ENCODE assay signal across 13 cellular contexts in the genomic region with DNA sequence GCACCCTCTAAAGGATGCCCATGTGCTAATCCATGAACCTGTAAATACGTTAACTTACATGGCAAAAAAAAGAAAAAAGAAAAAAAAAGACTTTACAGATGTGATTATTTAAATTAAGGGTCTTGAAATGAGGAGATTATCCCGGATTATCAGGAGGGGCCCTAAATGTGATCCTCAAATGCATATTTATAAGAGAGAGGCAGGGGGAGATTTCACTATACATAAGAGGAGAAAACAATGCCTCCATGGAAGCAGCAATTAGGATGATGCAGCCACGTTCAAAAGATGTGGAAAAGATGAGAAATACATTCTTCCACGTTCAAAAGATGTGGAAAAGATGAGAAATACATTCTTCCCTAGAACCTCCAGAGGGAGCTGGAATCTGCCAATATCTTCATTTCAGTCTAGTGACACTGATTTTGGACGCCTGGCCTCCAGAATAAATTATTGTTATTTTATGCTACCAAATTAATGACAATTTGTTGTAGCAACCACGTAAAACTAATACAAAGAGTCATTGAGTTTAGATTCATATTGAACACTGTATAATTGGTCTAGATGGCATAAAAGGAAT.
DNase-seq lines count a peak whose midpoint lies in the region; ATAC-seq, FAIRE-seq and TF ChIP-seq lines count a peak whose summit lies in the region.
"Had no signal": no experiment of that assay in that cellular context is flagged by ENCODE, and none has a peak within 500 bp of the region (broad histone marks: within the 10 kb centered on the region; RNA-seq: fewer than 3 reads in every experiment).

No MANE protein-coding gene starts in this region.

- TF ChIP-seq POLR2A in prostate gland (IDR thresholded peaks at IDR 0.05) (no peak), H54 (IDR thresholded peaks at IDR 0.05; ENCODE audit: low read depth, low read length) (no peak)

- no peaks in the 10 kb centered on the region for H3K4me1 Mint-ChIP-seq in activated CD8-positive, alpha-beta T cell treated with anti-CD3 and anti-CD28 coated beads for 36 hours (ENCODE audit: low read depth)
- H3K4me1 Mint-ChIP-seq: activated CD4-positive, alpha-beta memory T cell treated with anti-CD3 and anti-CD28 coated beads, Interleukin-2, amount 10 ng/mL, durations not matched to agents 7 days and 5 days; central memory CD8-positive, alpha-beta T cell; stimulated activated naive B cell treated with anti-CD40 and anti-IgM and Interleukin-4, amounts not matched to agents 10 μg/mL and 1 μg/mL and 100 μg/mL, for 72 hours had no signal

- H3K4me1 ChIP-seq in Panc1 (ENCODE audit: control insufficient read depth, insufficient read depth, low read length) (no peaks in the 10 kb centered on the region), prostate gland (replicated peaks) (no peaks in the 10 kb centered on the region)
- H3K4me1 ChIP-seq: Peyer's patch had no signal

- DNase-seq in EL (peak; percentile 34), Panc1 (ENCODE audit: low read depth, low spot score) (no peak), fibroblast of mammary gland (ENCODE audit: low read depth) (peak; percentile 46), prostate gland (ENCODE audit: low spot score) (no peak), NCI-H187 treated with DMSO at 0.1 percent for 48 hours (lab: John Stamatoyannopoulos, UW) (no peak), H54 (ENCODE audit: insufficient read length, low spot score) (no peak)
- DNase-seq in activated CD8-positive, alpha-beta T cell treated with anti-CD3 and anti-CD28 coated beads for 36 hours = no peak
- DNase-seq: activated CD4-positive, alpha-beta memory T cell treated with anti-CD3 and anti-CD28 coated beads, Interleukin-2, amount 10 ng/mL, durations not matched to agents 7 days and 5 days; left colon; Peyer's patch; stimulated activated naive B cell treated with anti-CD40 and anti-IgM and Interleukin-4, amounts not matched to agents 10 μg/mL and 1 μg/mL and 100 μg/mL, for 72 hours had no signal

- CTCF ChIA-PET in Panc1 (lab: Charles Lee) = interaction anchor here (0.6 to 0.7 kb wide), 3 partner anchors 35 to 1239 kb away, joined by 3 read pairs; no protein-coding TSS in a partner anchor
- CTCF ChIA-PET in activated CD8-positive, alpha-beta T cell treated with anti-CD3 and anti-CD28 coated beads for 36 hours (lab: Charles Lee) = no interaction called here

- no peaks in the 10 kb centered on the region for H3K36me3 Mint-ChIP-seq in activated CD8-positive, alpha-beta T cell treated with anti-CD3 and anti-CD28 coated beads for 36 hours (ENCODE audit: low read depth)
- H3K36me3 Mint-ChIP-seq: stimulated activated naive B cell treated with anti-CD40 and anti-IgM and Interleukin-4, amounts not matched to agents 10 μg/mL and 1 μg/mL and 100 μg/mL, for 72 hours had no signal

- TF ChIP-seq CTCF in 22Rv1 (IDR thresholded peaks at IDR 0.05) (peak; percentile 74), Panc1 (IDR thresholded peaks at IDR 0.05) (peak; percentile 55; the same call in 1 of the 2 replicates), fibroblast of mammary gland (conservative IDR thresholded peaks at IDR 0.05; ENCODE audit: control insufficient read depth, insufficient read depth, low read depth, low read length) (peak; percentile 53), prostate gland (IDR thresholded peaks at IDR 0.05) (no peak)
- TF ChIP-seq CTCF in activated CD8-positive, alpha-beta T cell treated with anti-CD3 and anti-CD28 coated beads for 36 hours (IDR thresholded peaks at IDR 0.05) = no peak

- WGBS in prostate gland = 44% methylated on average over 6 of the region's 6 CpGs

- H3K27ac Mint-ChIP-seq in activated CD8-positive, alpha-beta T cell treated with anti-CD3 and anti-CD28 coated beads for 36 hours = no peak overlapping the region
- H3K27ac Mint-ChIP-seq: activated CD4-positive, alpha-beta memory T cell treated with anti-CD3 and anti-CD28 coated beads, Interleukin-2, amount 10 ng/mL, durations not matched to agents 7 days and 5 days; stimulated activated naive B cell treated with anti-CD40 and anti-IgM and Interleukin-4, amounts not matched to agents 10 μg/mL and 1 μg/mL and 100 μg/mL, for 72 hours had no signal

- no peak overlapping the region for H3K4me3 Mint-ChIP-seq in activated CD8-positive, alpha-beta T cell treated with anti-CD3 and anti-CD28 coated beads for 36 hours
- H3K4me3 Mint-ChIP-seq: activated CD4-positive, alpha-beta memory T cell treated with anti-CD3 and anti-CD28 coated beads, Interleukin-2, amount 10 ng/mL, durations not matched to agents 7 days and 5 days; central memory CD8-positive, alpha-beta T cell; stimulated activated naive B cell treated with anti-CD40 and anti-IgM and Interleukin-4, amounts not matched to agents 10 μg/mL and 1 μg/mL and 100 μg/mL, for 72 hours had no signal

- H3K9me3 Mint-ChIP-seq in activated CD8-positive, alpha-beta T cell treated with anti-CD3 and anti-CD28 coated beads for 36 hours = no peaks in the 10 kb centered on the region

- BruUV-seq in Panc1 (replicated peaks; lab: Mats Ljungman, UMichigan) = no TSS peak

- POLR2A ChIA-PET in Panc1 (lab: Charles Lee) = no interaction called here
- POLR2A ChIA-PET in activated CD8-positive, alpha-beta T cell treated with anti-CD3 and anti-CD28 coated beads for 36 hours (lab: Charles Lee) = no interaction called here

- H3K9me3 ChIP-seq in Panc1 (ENCODE audit: control insufficient read depth, insufficient read depth, low read depth, low read length) = no peaks in the 10 kb centered on the region
- H3K9me3 ChIP-seq in prostate gland = no peaks in the 10 kb centered on the region
- H3K9me3 ChIP-seq: Peyer's patch had no signal

- intact Hi-C loops in Panc1 (cut with micrococcal nuclease; ENCODE audit: unreplicated experiment) = loop anchor here (10.0 kb wide), 1 partner anchor 209 kb away; no protein-coding TSS in a partner anchor
- intact Hi-C loops in prostate gland (cut with DNase I) = no loop called here
- intact Hi-C loops in activated CD8-positive, alpha-beta T cell treated with anti-CD3 and anti-CD28 coated beads for 36 hours (cut with micrococcal nuclease) = no loop called here

- H3K36me3 ChIP-seq in Panc1 (ENCODE audit: control insufficient read depth, insufficient read depth, low read length) = no peaks in the 10 kb centered on the region
- no peaks in the 10 kb centered on the region for H3K36me3 ChIP-seq in prostate gland
- H3K36me3 ChIP-seq: Peyer's patch had no signal

- FAIRE-seq in H54 (lab: Jason Lieb, UNC) = no peak

- in situ Hi-C loops in Panc1 (cut with HindIII; ENCODE audit: low pct_unique_long_range_greater_than_20kb, low sequenced_read_pairs) = no loop called here

- H3K4me3 ChIP-seq in Panc1 (ENCODE audit: low read depth in 2 of 2, low read length in 2 of 2) (no peak overlapping the region), fibroblast of mammary gland (ENCODE audit: control insufficient read depth, low read depth, low read length) (no peak overlapping the region), prostate gland (no peak overlapping the region)
- H3K4me3 ChIP-seq: Peyer's patch had no signal

- H3K27me3 Mint-ChIP-seq in activated CD8-positive, alpha-beta T cell treated with anti-CD3 and anti-CD28 coated beads for 36 hours = no peaks in the 10 kb centered on the region
- H3K27me3 Mint-ChIP-seq: activated CD4-positive, alpha-beta memory T cell treated with anti-CD3 and anti-CD28 coated beads, Interleukin-2, amount 10 ng/mL, durations not matched to agents 7 days and 5 days; central memory CD8-positive, alpha-beta T cell; stimulated activated naive B cell treated with anti-CD40 and anti-IgM and Interleukin-4, amounts not matched to agents 10 μg/mL and 1 μg/mL and 100 μg/mL, for 72 hours had no signal

- no peaks in the 10 kb centered on the region for H3K27me3 ChIP-seq in Panc1 (ENCODE audit: control insufficient read depth, insufficient read depth, low read length)
- no peaks in the 10 kb centered on the region for H3K27me3 ChIP-seq in prostate gland (replicated peaks; ENCODE audit: insufficient read depth)
- H3K27me3 ChIP-seq: Peyer's patch had no signal

- no peak for ATAC-seq in Panc1
- ATAC-seq in activated CD8-positive, alpha-beta T cell treated with anti-CD3 and anti-CD28 coated beads for 36 hours = no peak
- ATAC-seq: left colon; stimulated activated naive B cell treated with anti-CD40 and anti-IgM and Interleukin-4, amounts not matched to agents 10 μg/mL and 1 μg/mL and 100 μg/mL, for 72 hours had no signal

- H3K27ac ChIP-seq in 22Rv1 (no peak overlapping the region), Panc1 (ENCODE audit: low read length) (no peak overlapping the region), prostate gland (no peak overlapping the region)
- H3K27ac ChIP-seq: Peyer's patch had no signal

Comparison
In these comparisons a context has a peak if more than half of its experiments do, and no peak if none do; other contexts are left out.
1. CTCF ChIP-seq: peak in 22Rv1 (single experiment), Panc1 (single experiment) and fibroblast of mammary gland (single experiment); none in prostate gland (0 of 4) and activated CD8-positive, alpha-beta T cell treated with anti-CD3 and anti-CD28 coated beads for 36 hours (single experiment).
2. DNase-seq: peak in EL (single experiment) and fibroblast of mammary gland (single experiment); none in Panc1 (single experiment), prostate gland (single experiment), NCI-H187 treated with DMSO at 0.1 percent for 48 hours (single experiment), H54 (single experiment) and activated CD8-positive, alpha-beta T cell treated with anti-CD3 and anti-CD28 coated beads for 36 hours (single experiment).